ENCODE assay signal across 17 cellular contexts in genomic region chr7:48528689-48529088, GRCh38.
DNase-seq lines count a peak whose midpoint lies in the region; ATAC-seq and TF ChIP-seq lines count a peak whose summit lies in the region.
"Had no signal": no experiment of that assay in that cellular context is flagged by ENCODE, and none has a peak within 500 bp of the region (broad histone marks: within the 10 kb centered on the region; RNA-seq: fewer than 3 reads in every experiment).

No MANE protein-coding gene starts in this region.

- in situ Hi-C loops in G401 (cut with HindIII; ENCODE audit: low sequenced_read_pairs), result no loop called here

- H3K4me2 ChIP-seq in PC-3 (ENCODE audit: low read length) (no peak overlapping the region), mesendoderm (ENCODE audit: low read length) (no peak overlapping the region)

- H2AFZ ChIP-seq in PC-3 (ENCODE audit: low read length), result no peak overlapping the region

- H4K8ac ChIP-seq in mesendoderm (ENCODE audit: low read depth, low read length), result no peak overlapping the region

- 0 out of 2 replicates have a peak, but pooled peaks have one; percentile 10 for TF ChIP-seq CTCF in PC-3 (conservative IDR thresholded peaks at IDR 0.05; ENCODE audit: low read depth, low read length)

- no peaks in the 10 kb centered on the region for H4K20me1 ChIP-seq in PC-3 (ENCODE audit: low read length)

- intact Hi-C loops in PC-3 (cut with micrococcal nuclease), result no loop called here

- H3K4me3 ChIP-seq in H7 (ENCODE audit: insufficient read depth, low read depth, low read length), result no peak overlapping the region
- H3K4me3 ChIP-seq in PC-3 (ENCODE audit: low read length), result no peak overlapping the region
- H3K4me3 ChIP-seq in mesendoderm (ENCODE audit: low read length), result no peak overlapping the region
- H3K4me3 ChIP-seq: adrenal gland, cardiac muscle cell, gastroesophageal sphincter, left ventricle myocardium inferior, right lobe of liver had no signal

- no peaks in the 10 kb centered on the region for H3K9me3 ChIP-seq in PC-3 (ENCODE audit: low read length)
- H3K9me3 ChIP-seq: adrenal gland, gastroesophageal sphincter, right lobe of liver had no signal

- H3K27me3 ChIP-seq in H7 (ENCODE audit: control insufficient read depth, insufficient read depth, low read length), result no peaks in the 10 kb centered on the region
- no peaks in the 10 kb centered on the region for H3K27me3 ChIP-seq in PC-3 (ENCODE audit: low read length)
- H3K27me3 ChIP-seq in mesendoderm (ENCODE audit: insufficient read depth, low read length, poor library complexity), result no peaks in the 10 kb centered on the region
- H3K27me3 ChIP-seq: adrenal gland, cardiac muscle cell, gastroesophageal sphincter, right lobe of liver had no signal

- H3K23ac ChIP-seq in mesendoderm (ENCODE audit: low read length), result no peak overlapping the region

- ATAC-seq in PC-3, result peak; percentile 60; the same call in 1 of the 2 replicates
- ATAC-seq in HG03342 (IDR thresholded peaks at IDR 0.05; ENCODE audit: unreplicated experiment), result no peak
- ATAC-seq: activated CD4-positive, alpha-beta T cell treated with anti-CD3 and anti-CD28 coated beads for 36 hours; activated CD8-positive, alpha-beta memory T cell treated with anti-CD3 and anti-CD28 coated beads, Interleukin-2, amount 10 ng/mL, durations not matched to agents 7 days and 5 days; gastroesophageal sphincter had no signal

- H3K18ac ChIP-seq in mesendoderm (ENCODE audit: low read length), result no peak overlapping the region

- no peak overlapping the region for H2AK5ac ChIP-seq in mesendoderm (ENCODE audit: low read length)

- no TSS peak for BruUV-seq in PC-3 (replicated peaks; lab: Mats Ljungman, UMichigan)

- no peak overlapping the region for H2BK15ac ChIP-seq in mesendoderm (replicated peaks; ENCODE audit: low read depth)

- no peak overlapping the region for H2BK120ac ChIP-seq in mesendoderm (ENCODE audit: low read depth, low read length)

- CTCF ChIA-PET in PC-3 (lab: Charles Lee), result no interaction called here

- H3K36me3 ChIP-seq in H7 (replicated peaks; ENCODE audit: control insufficient read depth, insufficient read depth, low read length) (no peaks in the 10 kb centered on the region), PC-3 (ENCODE audit: low read depth, low read length) (no peaks in the 10 kb centered on the region), mesendoderm (ENCODE audit: control insufficient read depth, insufficient read depth, low read length) (no peaks in the 10 kb centered on the region)
- H3K36me3 ChIP-seq: adrenal gland, cardiac muscle cell, gastroesophageal sphincter, left ventricle myocardium inferior, right lobe of liver had no signal

- no peak overlapping the region for H3K27ac ChIP-seq in PC-3 (ENCODE audit: low read length)
- no peak overlapping the region for H3K27ac ChIP-seq in mesendoderm (ENCODE audit: low read depth, low read length)
- H3K27ac ChIP-seq: adrenal gland, cardiac muscle cell, gastroesophageal sphincter, left ventricle myocardium inferior, right lobe of liver had no signal

- POLR2A ChIA-PET in PC-3 (lab: Charles Lee; ENCODE audit: unreplicated experiment), result no interaction called here

- no peaks in the 10 kb centered on the region for H3K9me2 ChIP-seq in PC-3 (replicated peaks; ENCODE audit: low read length)

- DNase-seq in ELF-1 (ENCODE audit: low read depth, low spot score), result peak; percentile 13
- peak; percentile 2 for DNase-seq in H7
- DNase-seq in PC-3, result no peak
- peak; percentile 53 for DNase-seq in mesendoderm
- DNase-seq in G401 (ENCODE audit: low spot score), result no peak
- no peak for DNase-seq in SW 1271 (lab: John Stamatoyannopoulos, UW)
- DNase-seq: activated CD4-positive, alpha-beta T cell treated with anti-CD3 and anti-CD28 coated beads for 36 hours; activated CD8-positive, alpha-beta memory T cell treated with anti-CD3 and anti-CD28 coated beads, Interleukin-2, amount 10 ng/mL, durations not matched to agents 7 days and 5 days; adrenal gland; left ventricle myocardium inferior; NCI-H2029; right lobe of liver; stimulated activated naive CD4-positive, alpha-beta T cell treated with Interleukin-2 at 50 U/mL for 16 hours; trophoblast cell had no signal

- no peak overlapping the region for H4K5ac ChIP-seq in mesendoderm (ENCODE audit: low read length)

- no peak overlapping the region for H3K56ac ChIP-seq in mesendoderm (ENCODE audit: low read length)

- no peak overlapping the region for H3K4ac ChIP-seq in mesendoderm (ENCODE audit: low read depth, low read length)

- H3K79me1 ChIP-seq in mesendoderm (ENCODE audit: low read length), result no peaks in the 10 kb centered on the region

- H3K9ac ChIP-seq in PC-3 (ENCODE audit: low read length) (no peak overlapping the region), mesendoderm (ENCODE audit: low read length) (no peak overlapping the region)

- no peaks in the 10 kb centered on the region for H3K79me2 ChIP-seq in PC-3 (ENCODE audit: low read length)
- H3K79me2 ChIP-seq in mesendoderm (ENCODE audit: control insufficient read depth, insufficient read depth, low read length), result no peaks in the 10 kb centered on the region

- no peaks in the 10 kb centered on the region for H3F3A ChIP-seq in PC-3 (ENCODE audit: low read length, unreplicated experiment)

- WGBS in mesendoderm (ENCODE audit: extremely low coverage, insufficient coverage, low lambda C conversion rate), result no CpG with 5 or more reads among the region's 2 CpGs

- no peaks in the 10 kb centered on the region for H3K4me1 ChIP-seq in PC-3 (ENCODE audit: insufficient read depth, low read length)
- no peaks in the 10 kb centered on the region for H3K4me1 ChIP-seq in mesendoderm (ENCODE audit: control insufficient read depth, low read depth, low read length)
- H3K4me1 ChIP-seq: adrenal gland, gastroesophageal sphincter, left ventricle myocardium inferior, right lobe of liver had no signal

- no peak overlapping the region for H2BK5ac ChIP-seq in mesendoderm (ENCODE audit: low read length)

Comparison
In these comparisons a context has a peak if more than half of its experiments do, and no peak if none do; other contexts are left out.
1. DNase-seq: peak in ELF-1 (single experiment), H7 (single experiment) and mesendoderm (single experiment); none in PC-3 (single experiment), G401 (single experiment) and SW 1271 (0 of 2).